8 cellular contexts compared by ENCODE assay signal in genomic region chr18:9913151-9913525, GRCh38. TPM values are rescaled to one million over a fixed set of nuclear protein-coding genes. Genes with fewer than 3 reads are reported as not detected.
DNase-seq lines count a peak whose midpoint lies in the region; ATAC-seq and TF ChIP-seq lines count a peak whose summit lies in the region.

No MANE protein-coding gene starts in this region.

- H3K4me3 ChIP-seq in MG63 (peak overlapping the region; percentile 90), muscle layer of duodenum (ENCODE audit: low read depth in 1 of 2, low read length in 2 of 2) (peak overlapping the region; percentile 68 to 88)

- H3K36me3 ChIP-seq in MG63, result no peaks in the 10 kb centered on the region; the same call in 1 of the 2 replicates
- peaks cover 0 to 15% of the 10 kb centered on the region in 2 donors for H3K36me3 ChIP-seq in muscle layer of duodenum (ENCODE audit: control insufficient read depth in 1 of 2, insufficient read depth in 2 of 2, low read length in 2 of 2)

- H3K27ac ChIP-seq in C4-2B (peak overlapping the region; percentile 97), muscle layer of duodenum (ENCODE audit: low read length) (peak overlapping the region; percentile 94)

- H3K9me3 ChIP-seq in MG63, result peaks cover 2% of the 10 kb centered on the region; the same call in 1 of the 2 replicates
- H3K9me3 ChIP-seq in muscle layer of duodenum (ENCODE audit: control insufficient read depth in 1 of 2, low read length in 2 of 2), result no peaks in the 10 kb centered on the region

- H3K27me3 ChIP-seq in MG63 (no peaks in the 10 kb centered on the region), muscle layer of duodenum (ENCODE audit: low read depth, low read length) (no peaks in the 10 kb centered on the region)

- ATAC-seq in GM18909 (IDR thresholded peaks at IDR 0.05; ENCODE audit: poor library complexity, unreplicated experiment) (no peak), GM18498 (IDR thresholded peaks at IDR 0.05; ENCODE audit: unreplicated experiment) (no peak)

- TF ChIP-seq CTCF in C4-2B (conservative IDR thresholded peaks at IDR 0.05), result no peak

- peaks cover 3 to 17% of the 10 kb centered on the region in 2 donors for H3K4me1 ChIP-seq in muscle layer of duodenum (ENCODE audit: control insufficient read depth in 1 of 2, insufficient read depth in 2 of 2, low read length in 2 of 2)

- DNase-seq in MG63 (no peak), dedifferentiated amniotic fluid mesenchymal stem cell (ENCODE audit: extremely low spot score) (peak; percentile 44), NCI-H510A (lab: John Stamatoyannopoulos, UW) (no peak), NCI-H1105 (lab: John Stamatoyannopoulos, UW) (no peak)

RNA-seq across cellular contexts. Expression of gene VAPA, which starts 0.7 kb away (rescaled TPM):
- total RNA-seq in MG63 (2014; rRNA removed; shearing (Covaris generic); ENCODE audit: low replicate concordance), result 238 and 451 TPM in 2 replicates

RNA-seq across cellular contexts. Expression of gene TXNDC2, which starts 27.4 kb away (rescaled TPM):
- total RNA-seq in MG63 (2014; rRNA removed; shearing (Covaris generic); ENCODE audit: low replicate concordance), result 0.33 TPM in 1 of 2 replicates, not detected in the other
